23 cellular contexts compared by ENCODE assay signal in genomic region chr4:68256284-68256683, GRCh38. TPM values are rescaled to one million over a fixed set of nuclear protein-coding genes. Genes with fewer than 3 reads are reported as not detected.
"Had no signal": no experiment of that assay in that cellular context is flagged by ENCODE, and none has a peak within 500 bp of the region (broad histone marks: within the 10 kb centered on the region; RNA-seq: fewer than 3 reads in every experiment).

No MANE protein-coding gene starts in this region.

- H3K27me3 ChIP-seq: body of pancreas, neutrophil, pancreas, upper lobe of left lung had no signal

- DNase-seq: activated CD4-positive, alpha-beta T cell treated with anti-CD3 and anti-CD28 coated beads for 36 hours; activated CD4-positive, alpha-beta T cell treated with anti-CD3 and anti-CD28 coated beads, Interleukin-2, amount 50 U/mL, for 48 hours; activated T-cell treated with anti-CD3 and anti-CD28 coated beads for 4 hours; amniotic stem cell; body of pancreas; caudate nucleus; dorsolateral prefrontal cortex; heart left ventricle; kidney glomerular epithelial cell; left ventricle myocardium superior; naive thymus-derived CD8-positive, alpha-beta T cell; pancreas; spleen; stimulated activated naive B cell treated with anti-CD40 and anti-IgM and Interleukin-4, amounts not matched to agents 10 μg/mL and 1 μg/mL and 100 μg/mL, for 72 hours; upper lobe of left lung had no signal

- H3K36me3 ChIP-seq: heart left ventricle, neutrophil, pancreas, spleen, thoracic aorta, upper lobe of left lung had no signal

- H3K27ac ChIP-seq: body of pancreas, dorsolateral prefrontal cortex, heart left ventricle, neutrophil, pancreas, spleen, thoracic aorta, upper lobe of left lung had no signal

- ATAC-seq: activated CD4-positive, alpha-beta T cell treated with anti-CD3 and anti-CD28 coated beads for 36 hours; body of pancreas; heart left ventricle; left ventricle myocardium superior; naive thymus-derived CD8-positive, alpha-beta T cell; pancreas; sciatic nerve; stimulated activated naive B cell treated with anti-CD40 and anti-IgM and Interleukin-4, amounts not matched to agents 10 μg/mL and 1 μg/mL and 100 μg/mL, for 72 hours had no signal

- H3K4me1 ChIP-seq: body of pancreas, heart left ventricle, pancreas, spleen, upper lobe of left lung had no signal

- H3K4me3 ChIP-seq: body of pancreas, dorsolateral prefrontal cortex, heart left ventricle, pancreas, spleen, thoracic aorta, upper lobe of left lung had no signal

- FAIRE-seq: frontal cortex, pancreas had no signal

- H3K9me3 ChIP-seq: body of pancreas, heart left ventricle, neutrophil, pancreas, spleen, thoracic aorta, upper lobe of left lung had no signal

RNA-seq across cellular contexts. Expression of gene TMPRSS11B, which starts 10.8 kb away (rescaled TPM):
- total RNA-seq: activated CD4-positive, alpha-beta T cell treated with anti-CD3 and anti-CD28 coated beads for 36 hours; body of pancreas; dorsolateral prefrontal cortex; epithelial cell of proximal tubule; fibroblast of lung; frontal cortex; heart left ventricle; left ventricle myocardium superior; naive thymus-derived CD8-positive, alpha-beta T cell; pancreas; pulmonary artery endothelial cell; sciatic nerve; spleen; T-helper 1 cell treated with Interleukin-12 subunit alpha and Interleukin-12 subunit beta and Interleukin-4 antibody, amounts not matched to agents 30 ng/mL and 1 ng/mL, for 36 hours; thoracic aorta; upper lobe of left lung had no signal
- polyA plus RNA-seq: fibroblast of lung; naive thymus-derived CD8-positive, alpha-beta T cell had no signal
